ENCODE assay signal across 28 cellular contexts in the genomic region with DNA sequence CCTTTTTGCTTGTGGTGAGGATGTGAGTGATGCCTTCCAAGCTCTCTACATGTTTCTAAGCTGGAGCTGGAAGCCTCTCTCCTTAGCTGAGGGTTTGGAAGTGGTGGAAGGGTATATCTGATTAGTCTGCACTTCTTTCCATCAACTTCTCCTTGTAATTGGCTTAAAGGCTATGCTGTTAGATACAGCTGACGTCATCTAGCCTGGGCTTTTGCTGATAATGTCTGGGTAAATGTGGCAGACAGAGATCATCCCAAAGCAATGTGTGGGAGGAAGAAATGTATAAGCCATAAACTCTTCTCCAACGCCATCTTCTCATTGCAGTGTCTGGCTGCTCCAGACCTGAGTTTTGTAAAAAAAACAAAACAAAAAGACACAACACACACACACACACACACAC.
"Had no signal": no experiment of that assay in that cellular context is flagged by ENCODE, and none has a peak within 500 bp of the region (broad histone marks: within the 10 kb centered on the region; RNA-seq: fewer than 3 reads in every experiment).

No MANE protein-coding gene starts in this region.

- ATAC-seq: natural killer cell; psoas muscle; right cardiac atrium; sciatic nerve; stimulated activated memory B cell treated with anti-CD40 and anti-IgM and Interleukin-4, amounts not matched to agents 10 μg/mL and 1 μg/mL and 100 μg/mL, for 72 hours; stimulated activated naive CD8-positive, alpha-beta T cell treated with anti-CD3 and anti-CD28 coated beads, Interleukin-15, amount 100 ng/mL, for 72 hours; stimulated activated naive CD8-positive, alpha-beta T cell treated with anti-CD3 and anti-CD28 coated beads, Interleukin-15, Interleukin-2, amounts not matched to agents 100 U/mL and 50 U/mL, for 24 hours had no signal

- H3K9me3 ChIP-seq: thyroid gland had no signal

- DNase-seq: natural killer cell; occipital lobe; ovary; posterior cingulate gyrus; psoas muscle; right cardiac atrium; spleen; stimulated activated CD4-positive, alpha-beta T cell treated with anti-CD3 and anti-CD28 coated beads, Interleukin-12 subunit alpha, Interleukin-12 subunit beta, amount 100 ng/mL, for 4 hours; stimulated activated CD4-positive, alpha-beta T cell treated with anti-CD3 and anti-CD28 coated beads, Interleukin-1b, Interleukin-23, amount 100 ng/mL, for 48 hours; stimulated activated CD4-positive, alpha-beta T cell treated with anti-CD3 and anti-CD28 coated beads, Interleukin-4, amount 100 ng/mL, for 1 hour; stimulated activated CD4-positive, alpha-beta T cell treated with anti-CD3 and anti-CD28 coated beads, Interleukin-4, amount 100 ng/mL, for 4 hours; stimulated activated CD8-positive, alpha-beta memory T cell treated with anti-CD3 and anti-CD28 coated beads, Interleukin-4, amount 100 ng/mL, for 48 hours; stimulated activated naive CD4-positive, alpha-beta T cell; stimulated activated naive CD8-positive, alpha-beta T cell treated with anti-CD3 and anti-CD28 coated beads, Interleukin-15, amount 100 ng/mL, for 72 hours; stimulated activated naive CD8-positive, alpha-beta T cell treated with anti-CD3 and anti-CD28 coated beads, Interleukin-15, Interleukin-2, amounts not matched to agents 100 U/mL and 50 U/mL, for 24 hours; thyroid gland; trophoblast cell; upper lobe of left lung had no signal

- H2AFZ ChIP-seq: neural progenitor cell, parathyroid adenoma had no signal

- H3K4me2 ChIP-seq: neural progenitor cell, smooth muscle cell had no signal

- H3K79me2 ChIP-seq: parathyroid adenoma had no signal

- H3K27ac ChIP-seq: neural progenitor cell, ovary, parathyroid adenoma, psoas muscle, skin epidermis, spleen, thoracic aorta, thyroid gland, tibial nerve, upper lobe of left lung, vagina had no signal

- H3K4me3 ChIP-seq: neural progenitor cell, ovary, psoas muscle, skin epidermis, smooth muscle cell, spleen, thoracic aorta, thyroid gland, tibial nerve, upper lobe of left lung, vagina had no signal

- H3K36me3 ChIP-seq: neural progenitor cell, ovary, spleen, thoracic aorta, thyroid gland, upper lobe of left lung, vagina had no signal

- H3K9ac ChIP-seq: neural progenitor cell, parathyroid adenoma had no signal

- FAIRE-seq: urothelium cell line had no signal

- H3K27me3 ChIP-seq: neural progenitor cell, ovary, spleen, thyroid gland, tibial nerve, upper lobe of left lung, vagina had no signal

- H3K4me1 ChIP-seq: neural progenitor cell, parathyroid adenoma, psoas muscle, spleen, thyroid gland, tibial nerve, upper lobe of left lung, vagina had no signal
